In genomic region chr18:13726228-13726971, GRCh38 we compare ENCODE assay signal across 1 cellular context.
TF ChIP-seq lines count a peak whose summit lies in the region.

TSS of gene FAM210A (minus strand) at chr18:13726558. CDS start at chr18:13682077, 44,481 bp downstream.
TSS of gene RNMT (plus strand) at chr18:13726673. CDS start at chr18:13731518, 4,845 bp downstream.

TF ChIP-seq in K562, 482 proteins besides CTCF, POLR2A, EP300 and RAD21 (continued from another document and continues in another):
- TF ChIP-seq BCLAF1 (IDR thresholded peaks at IDR 0.05; ENCODE audit: borderline replicate concordance in 1 of 2, control insufficient read depth in 1 of 2, low read depth in 2 of 2, low read length in 1 of 2) = no peak
- TF ChIP-seq KDM2B (CRISPR knock-in tag; IDR thresholded peaks at IDR 0.05) = no peak
- peak; percentile 59 for TF ChIP-seq TAF1 (IDR thresholded peaks at IDR 0.05; ENCODE audit: control insufficient read depth, extremely low read depth, insufficient read depth, low read length, severe bottlenecking)
- no peak for TF ChIP-seq HDAC6 (IDR thresholded peaks at IDR 0.05; ENCODE audit: low read depth, low read length)
- TF ChIP-seq ZNF436 (CRISPR knock-in tag; IDR thresholded peaks at IDR 0.05) = no peak
- TF ChIP-seq NEUROD1 (IDR thresholded peaks at IDR 0.05; ENCODE audit: borderline replicate concordance, low read depth, low read length, partially characterized antibody) = no peak
- TF ChIP-seq RBBP5 (IDR thresholded peaks at IDR 0.05; ENCODE audit: borderline replicate concordance, insufficient read depth, low read length, poor library complexity, severe bottlenecking) = peak; percentile 71
- peak; percentile 97 for TF ChIP-seq HNRNPLL (IDR thresholded peaks at IDR 0.05; ENCODE audit: low read depth, low read length, poor library complexity, severe bottlenecking)
- no peak for TF ChIP-seq NFIC (IDR thresholded peaks at IDR 0.05)
- 0 out of 2 replicates have a peak, but pooled peaks have one; percentile 40 for TF ChIP-seq GATAD2B (IDR thresholded peaks at IDR 0.05; ENCODE audit: borderline replicate concordance)
- no peak for TF ChIP-seq NR1H2 (CRISPR knock-in tag; IDR thresholded peaks at IDR 0.05)
- TF ChIP-seq PHF21A (IDR thresholded peaks at IDR 0.05; ENCODE audit: borderline replicate concordance, low read depth) = no peak
- TF ChIP-seq E2F6 (IDR thresholded peaks at IDR 0.05; ENCODE audit: borderline replicate concordance in 1 of 2, extremely low read depth in 1 of 2, insufficient read depth in 1 of 2, insufficient read length in 1 of 2, low read depth in 1 of 2, low read length in 1 of 2, poor library complexity in 1 of 2, severe bottlenecking in 1 of 2) = peak; percentile 73 to 83
- TF ChIP-seq ATF4 (CRISPR knock-in tag; IDR thresholded peaks at IDR 0.05) = no peak
- TF ChIP-seq NCOR1 (IDR thresholded peaks at IDR 0.05) = peak; percentile 53
- peak; percentile 49; the same call in 1 of the 2 replicates for TF ChIP-seq SP1 (CRISPR knock-in tag; IDR thresholded peaks at IDR 0.05)
- no peak for TF ChIP-seq TRIM28 (IDR thresholded peaks at IDR 0.05)
- no peak for TF ChIP-seq EWSR1 (IDR thresholded peaks at IDR 0.05; ENCODE audit: borderline replicate concordance, low read depth, partially characterized antibody)
- no peak for TF ChIP-seq ZNF124 (CRISPR knock-in tag; IDR thresholded peaks at IDR 0.05)
- peak in 1 of 2 experiments; percentile 70; a peak in 2 of 4 replicates for TF ChIP-seq CSDE1 (IDR thresholded peaks at IDR 0.05)
- no peak for TF ChIP-seq COPS2 (conservative IDR thresholded peaks at IDR 0.05)
- TF ChIP-seq KAT7 (CRISPR knock-in tag; IDR thresholded peaks at IDR 0.05; ENCODE audit: borderline replicate concordance) = peak; percentile 57; the same call in 1 of the 2 replicates
- no peak for TF ChIP-seq PHB2 (IDR thresholded peaks at IDR 0.05; ENCODE audit: low read depth)
- TF ChIP-seq XRCC3 (IDR thresholded peaks at IDR 0.05) = no peak
- TF ChIP-seq RBM17 (IDR thresholded peaks at IDR 0.05; ENCODE audit: borderline replicate concordance, low read depth, low read length) = no peak
- no peak for TF ChIP-seq CREB3 (tag; conservative IDR thresholded peaks at IDR 0.05; ENCODE audit: low read depth)
- TF ChIP-seq SFPQ (IDR thresholded peaks at IDR 0.05; ENCODE audit: low read depth, low read length) = no peak
- peak; percentile 92 for TF ChIP-seq JUND (IDR thresholded peaks at IDR 0.05; ENCODE audit: borderline replicate concordance, low read depth, low read length)
- peak; percentile 80; the same call in 1 of the 3 replicates for TF ChIP-seq JUND (tag; IDR thresholded peaks at IDR 0.05; ENCODE audit: borderline replicate concordance, low read depth, low read length)
- no peak for TF ChIP-seq ZNF253 (CRISPR knock-in tag; conservative IDR thresholded peaks at IDR 0.05)
- TF ChIP-seq GABPA (tag; conservative IDR thresholded peaks at IDR 0.05; ENCODE audit: low read depth) = peak; percentile 97
- TF ChIP-seq SMARCB1 (IDR thresholded peaks at IDR 0.05; ENCODE audit: insufficient read length, low read depth) = no peak
- TF ChIP-seq ZFP1 (CRISPR knock-in tag; IDR thresholded peaks at IDR 0.05) = no peak
- no peak for TF ChIP-seq ZNF239 (CRISPR knock-in tag; IDR thresholded peaks at IDR 0.05)
- no peak for TF ChIP-seq ARID3B (CRISPR knock-in tag; IDR thresholded peaks at IDR 0.05; ENCODE audit: borderline replicate concordance)
- TF ChIP-seq FOXO4 (CRISPR knock-in tag; IDR thresholded peaks at IDR 0.05) = no peak
- no peak for TF ChIP-seq SRSF1 (IDR thresholded peaks at IDR 0.05; ENCODE audit: low read depth, low read length)
- TF ChIP-seq ZKSCAN8 (CRISPR knock-in tag; IDR thresholded peaks at IDR 0.05) = no peak
- no peak; the same call in 1 of the 2 replicates for TF ChIP-seq HMGXB4 (CRISPR knock-in tag; IDR thresholded peaks at IDR 0.05)
- no peak for TF ChIP-seq NFIX (CRISPR knock-in tag; IDR thresholded peaks at IDR 0.05; ENCODE audit: low read depth)
- no peak for TF ChIP-seq WHSC1 (IDR thresholded peaks at IDR 0.05; ENCODE audit: low read length)
- no peak for TF ChIP-seq ZSCAN29 (IDR thresholded peaks at IDR 0.05)
